8 cellular contexts compared by ENCODE assay signal in genomic region chr17:3557768-3558583, GRCh38. TPM values are rescaled to one million over a fixed set of nuclear protein-coding genes. Genes with fewer than 3 reads are reported as not detected.
A peak's percentile ranks its signal among the peaks of the same experiment; 100 is the strongest.
DNase-seq lines count a peak whose midpoint lies in the region; ATAC-seq and TF ChIP-seq lines count a peak whose summit lies in the region.

Gene TRPV3, minus strand, starts transcription at chr17:3557812. Its CDS starts 2,962 bp downstream, at chr17:3554850.

- H3K27ac Mint-ChIP-seq in naive B cell (peak within 1 kb of the TSS; percentile 72 to 97 (median 87)), chondrocyte (ENCODE audit: unreplicated experiment) (no peak within 1 kb of the TSS)

- H3K27ac ChIP-seq in PC-3 (ENCODE audit: low read length) (peak within 1 kb of the TSS; percentile 99), transverse colon (peak within 1 kb of the TSS; percentile 45 to 70 (median 59))

- H3K36me3 ChIP-seq in PC-3 (ENCODE audit: low read depth, low read length) (no peaks in the 10 kb centered on the region), transverse colon (no peaks in the 10 kb centered on the region)

- TF ChIP-seq POLR2A in transverse colon (IDR thresholded peaks at IDR 0.05): no peak

- H3K9me3 ChIP-seq in PC-3 (ENCODE audit: low read length) (no peaks in the 10 kb centered on the region), transverse colon (no peaks in the 10 kb centered on the region)

- H3K36me3 Mint-ChIP-seq in naive B cell (no peaks in the 10 kb centered on the region), chondrocyte (ENCODE audit: low read depth) (no peaks in the 10 kb centered on the region)

- peaks cover 9 to 34% (median 13%) of the 10 kb centered on the region in 3 donors for H3K4me1 Mint-ChIP-seq in naive B cell
- peaks cover 9% of the 10 kb centered on the region for H3K4me1 Mint-ChIP-seq in chondrocyte (ENCODE audit: low read depth)

- TF ChIP-seq CTCF in PC-3 (conservative IDR thresholded peaks at IDR 0.05; ENCODE audit: low read depth, low read length): no peak
- TF ChIP-seq CTCF in transverse colon (IDR thresholded peaks at IDR 0.05): no peak
- no peak for TF ChIP-seq CTCF in chondrocyte (IDR thresholded peaks at IDR 0.05)

- DNase-seq in AG20443 (ENCODE audit: low spot score) (peak; percentile 90), PC-3 (peak; percentile 65), naive B cell (peak; percentile 15), transverse colon (peak; percentile 84), chondrocyte (ENCODE audit: low spot score) (no peak), DMS79 treated with DMSO at 0.1 percent for 48 hours (lab: John Stamatoyannopoulos, UW) (no peak)
- peak; percentile 68 for DNase-seq in activated naive CD4-positive, alpha-beta T cell treated with anti-CD3 and anti-CD28 coated beads, Interleukin-2, amount 50 U/mL, for 16 hours

- no peak for TF ChIP-seq EP300 in transverse colon (IDR thresholded peaks at IDR 0.05; ENCODE audit: low read depth)

- POLR2A ChIA-PET in PC-3 (lab: Charles Lee; ENCODE audit: unreplicated experiment): interaction anchor here (0.9 kb wide), 1 partner anchor 45 kb away, joined by 5 read pairs; no protein-coding TSS in a partner anchor

- ATAC-seq in GM21529 (IDR thresholded peaks at IDR 0.05; ENCODE audit: unreplicated experiment) (peak; percentile 45), PC-3 (peak; percentile 48), naive B cell (ENCODE audit: low read depth in 2 of 2) (peak; percentile 46 to 51)

- CTCF ChIA-PET in PC-3 (lab: Charles Lee): no interaction called here

- H3K4me1 ChIP-seq in PC-3 (ENCODE audit: insufficient read depth, low read length) (peaks cover 33% of the 10 kb centered on the region), transverse colon (peaks cover 0 to 20% (median 2%) of the 10 kb centered on the region in 4 donors)

- H3K9ac ChIP-seq in PC-3 (ENCODE audit: low read length): peak within 1 kb of the TSS; percentile 93

- no peaks in the 10 kb centered on the region for H4K20me1 ChIP-seq in PC-3 (ENCODE audit: low read length)

- no peaks in the 10 kb centered on the region for H3K79me2 ChIP-seq in PC-3 (ENCODE audit: low read length)

- H3K4me2 ChIP-seq in PC-3 (ENCODE audit: low read length): peak within 1 kb of the TSS; percentile 67

- H2AFZ ChIP-seq in PC-3 (ENCODE audit: low read length): peak within 1 kb of the TSS; percentile 41; the same call in 1 of the 2 replicates

- in situ Hi-C loops in transverse colon (cut with MboI; ENCODE audit: low pct_ligation_motif_present in 1 of 4, low pct_unique_long_range_greater_than_20kb in 1 of 4, low sequenced_read_pairs in 3 of 4): no loop called here

- H3K4me3 Mint-ChIP-seq in naive B cell (peak within 1 kb of the TSS in 4 of 8 donors; percentile 10 to 49 (median 31)), chondrocyte (ENCODE audit: unreplicated experiment) (no peak within 1 kb of the TSS)

- intact Hi-C loops in PC-3 (cut with micrococcal nuclease) (loop anchor here (2.0 kb wide), 1 partner anchor 17 kb away; no protein-coding TSS in a partner anchor), transverse colon (cut with DNase I; ENCODE audit: low total_unique reads) (no loop called here)

- BruUV-seq in PC-3 (replicated peaks; lab: Mats Ljungman, UMichigan): no TSS peak

- WGBS in transverse colon (ENCODE audit: low coverage in 1 of 2), 2 donors: 59% methylated on average over 21 of the region's 23 CpGs; no CpG with 5 or more reads in 1 of the 2 donors

- H3K27me3 Mint-ChIP-seq in naive B cell (peaks cover 0 to 24% (median 18%) of the 10 kb centered on the region in 3 donors), chondrocyte (ENCODE audit: low read depth) (peaks cover 6% of the 10 kb centered on the region)

- H3K27me3 ChIP-seq in PC-3 (ENCODE audit: low read length) (no peaks in the 10 kb centered on the region), transverse colon (peaks cover 3% of the 10 kb centered on the region)

- H3K9me2 ChIP-seq in PC-3 (replicated peaks; ENCODE audit: low read length): no peaks in the 10 kb centered on the region

- H3K9me3 Mint-ChIP-seq in naive B cell (no peaks in the 10 kb centered on the region), chondrocyte (ENCODE audit: low read depth) (no peaks in the 10 kb centered on the region)

- H3F3A ChIP-seq in PC-3 (ENCODE audit: low read length, unreplicated experiment): no peaks in the 10 kb centered on the region

- H3K4me3 ChIP-seq in PC-3 (ENCODE audit: low read length) (peak within 1 kb of the TSS; percentile 26; the same call in 1 of the 2 replicates), transverse colon (no peak within 1 kb of the TSS)

RNA-seq across cellular contexts. Expression of gene TRPV3, which starts in this region (rescaled TPM):
- total RNA-seq in PC-3 (2014; rRNA removed) (3.6 and 4.8 TPM in 2 replicates), transverse colon (1 to 10 TPM in 3 of 4 donors, under 1 TPM in 1; 0.20 to 7.1 (median 3.7) TPM), chondrocyte (0.27 to 0.74 TPM in 2 of 3 replicates, not detected in the other)
- polyA plus RNA-seq in naive B cell (ENCODE audit: low read depth in 6 of 6): under 1 TPM in 2 of 6 donors, not detected in 4; 0.19 to 0.21 TPM

Comparison
In these comparisons a context has a peak if more than half of its experiments do, and no peak if none do; other contexts are left out.
1. Peak in DNase-seq and ATAC-seq in naive B cell; RNA of the gene not detected or under 1 TPM.
2. DNase-seq: peak in AG20443 (single experiment), PC-3 (single experiment), activated naive CD4-positive, alpha-beta T cell treated with anti-CD3 and anti-CD28 coated beads, Interleukin-2, amount 50 U/mL, for 16 hours (single experiment) and transverse colon (single experiment); none in chondrocyte (single experiment) and DMS79 treated with DMSO at 0.1 percent for 48 hours (single experiment).
3. Peak in every context shown above with its lines, with median percentiles within 50 percentile points of each other: ATAC-seq.